9 cellular contexts compared by ENCODE assay signal in genomic region chr14:76953196-76953945, GRCh38.
DNase-seq lines count a peak whose midpoint lies in the region; ATAC-seq, FAIRE-seq and TF ChIP-seq lines count a peak whose summit lies in the region.
"Had no signal": no experiment of that assay in that cellular context is flagged by ENCODE, and none has a peak within 500 bp of the region (broad histone marks: within the 10 kb centered on the region; RNA-seq: fewer than 3 reads in every experiment).

No MANE protein-coding gene starts in this region.

- WGBS in small intestine, 3 donors: 16 to 29% (median 28%) methylated on average over 10 to 12 of the region's 12 CpGs

- no peaks in the 10 kb centered on the region for H3K27me3 ChIP-seq in small intestine (ENCODE audit: control insufficient read depth in 2 of 2, insufficient read depth in 2 of 2, low read length in 2 of 2)

- H3K27ac Mint-ChIP-seq in activated CD8-positive, alpha-beta memory T cell treated with anti-CD3 and anti-CD28 coated beads, Interleukin-2, amount 10 ng/mL, durations not matched to agents 7 days and 5 days: peak overlapping the region; percentile 72

- no peaks in the 10 kb centered on the region for H3K9me3 Mint-ChIP-seq in activated CD8-positive, alpha-beta memory T cell treated with anti-CD3 and anti-CD28 coated beads, Interleukin-2, amount 10 ng/mL, durations not matched to agents 7 days and 5 days (ENCODE audit: low read depth)

- POLR2A ChIA-PET in RWPE1 (lab: Yijun Ruan, JAX; ENCODE audit: low non-redundant PET): interaction anchor here (0.6 to 0.9 kb wide), 4 partner anchors 38 to 74 kb away, joined by 3 to 5 read pairs (median 3); no protein-coding TSS in a partner anchor

- H3K4me3 ChIP-seq in small intestine (ENCODE audit: low read depth in 1 of 2, low read length in 2 of 2): no peak overlapping the region

- H3K4me1 Mint-ChIP-seq in activated CD8-positive, alpha-beta memory T cell treated with anti-CD3 and anti-CD28 coated beads, Interleukin-2, amount 10 ng/mL, durations not matched to agents 7 days and 5 days: peaks cover 57% of the 10 kb centered on the region

- H3K4me1 ChIP-seq in small intestine (ENCODE audit: control insufficient read depth in 2 of 2, insufficient read depth in 1 of 2, low read depth in 1 of 2, low read length in 1 of 2): peaks cover 0 to 11% of the 10 kb centered on the region in 2 donors

- no peaks in the 10 kb centered on the region for H3K9me3 ChIP-seq in small intestine (ENCODE audit: control insufficient read depth, low read depth)

- peak; percentile 69 for DNase-seq in activated CD8-positive, alpha-beta memory T cell treated with anti-CD3 and anti-CD28 coated beads, Interleukin-2, amount 10 ng/mL, durations not matched to agents 7 days and 5 days
- DNase-seq in activated CD8-positive, alpha-beta memory T cell treated with anti-CD3 and anti-CD28 coated beads for 24 hours: no peak
- DNase-seq in RWPE1 (ENCODE audit: low spot score): peak; percentile 82
- DNase-seq in left ventricle myocardium superior: peak; percentile 74
- peak; percentile 86 for DNase-seq in small intestine

- no peaks in the 10 kb centered on the region for H3K36me3 Mint-ChIP-seq in activated CD8-positive, alpha-beta memory T cell treated with anti-CD3 and anti-CD28 coated beads, Interleukin-2, amount 10 ng/mL, durations not matched to agents 7 days and 5 days

- ATAC-seq in activated CD8-positive, alpha-beta memory T cell treated with anti-CD3 and anti-CD28 coated beads, Interleukin-2, amount 10 ng/mL, durations not matched to agents 7 days and 5 days: peak; percentile 13
- peak; percentile 52 for ATAC-seq in left ventricle myocardium superior
- ATAC-seq in HG02840 (IDR thresholded peaks at IDR 0.05; ENCODE audit: low FRiP score, unreplicated experiment): no peak
- ATAC-seq in HG03354 (IDR thresholded peaks at IDR 0.05; ENCODE audit: poor library complexity, severe bottlenecking, unreplicated experiment): no peak

- H3K27ac ChIP-seq in RWPE1: peak overlapping the region; percentile 100
- H3K27ac ChIP-seq in angular gyrus (ENCODE audit: low read depth, low read length): peak overlapping the region; percentile 68
- H3K27ac ChIP-seq in small intestine (ENCODE audit: low read depth in 1 of 2, low read length in 1 of 2): peak overlapping the region; percentile 73 to 98

- H3K27me3 Mint-ChIP-seq in activated CD8-positive, alpha-beta memory T cell treated with anti-CD3 and anti-CD28 coated beads, Interleukin-2, amount 10 ng/mL, durations not matched to agents 7 days and 5 days: no peaks in the 10 kb centered on the region

- TF ChIP-seq CTCF in RWPE1 (conservative IDR thresholded peaks at IDR 0.05; ENCODE audit: low read depth): no peak

- intact Hi-C loops in left ventricle myocardium superior (cut with micrococcal nuclease): loop anchor here (10.0 kb wide), 1 partner anchor 71 kb away; the partner anchor contains the start of gene IRF2BPL

- H3K4me3 Mint-ChIP-seq in activated CD8-positive, alpha-beta memory T cell treated with anti-CD3 and anti-CD28 coated beads, Interleukin-2, amount 10 ng/mL, durations not matched to agents 7 days and 5 days: peak overlapping the region; percentile 44

- CTCF ChIA-PET in activated CD8-positive, alpha-beta memory T cell treated with anti-CD3 and anti-CD28 coated beads, Interleukin-2, amount 10 ng/mL, durations not matched to agents 7 days and 5 days (lab: Charles Lee): interaction anchor here (0.7 to 3.1 kb wide), 17 partner anchors 8 to 116 kb away, joined by 3 to 19 read pairs (median 4); partner anchors contain the start of gene IRF2BPL
- CTCF ChIA-PET in RWPE1 (lab: Yijun Ruan, JAX): interaction anchor here (0.7 to 3.6 kb wide), 6 partner anchors 40 to 362 kb away, joined by 3 to 19 read pairs (median 5); no protein-coding TSS in a partner anchor

- no peaks in the 10 kb centered on the region for H3K36me3 ChIP-seq in small intestine (ENCODE audit: control insufficient read depth in 2 of 2, insufficient read depth in 2 of 2, low read length in 2 of 2)

- no peak for FAIRE-seq in small intestine (lab: Jason Lieb, UNC)
- FAIRE-seq: G401.6 had no signal

Comparison
In these comparisons a context has a peak if more than half of its experiments do, and no peak if none do; other contexts are left out.
1. ATAC-seq: peak in activated CD8-positive, alpha-beta memory T cell treated with anti-CD3 and anti-CD28 coated beads, Interleukin-2, amount 10 ng/mL, durations not matched to agents 7 days and 5 days (single experiment) and left ventricle myocardium superior (single experiment); none in HG02840 (single experiment) and HG03354 (single experiment).
2. Peak in every context shown above with its lines, with median percentiles within 50 percentile points of each other: H3K27ac ChIP-seq.